8 cellular contexts compared by ENCODE assay signal in genomic region chr10:61867817-61868216, GRCh38. TPM values are rescaled to one million over a fixed set of nuclear protein-coding genes. Genes with fewer than 3 reads are reported as not detected.
DNase-seq lines count a peak whose midpoint lies in the region; TF ChIP-seq lines count a peak whose summit lies in the region.
"Not testable (repeated sequence)": the region's sequence is repeated elsewhere in the genome, so short reads cannot be mapped to it uniquely, and the experiment has no call there.

No MANE protein-coding gene starts in this region.

- DNase-seq in activated CD4-positive, alpha-beta T cell treated with anti-CD3 and anti-CD28 coated beads, Interleukin-2, amount 50 U/mL, for 1 hour: peak; percentile 54
- DNase-seq in activated T-helper 2 cell treated with anti-CD3 and anti-CD28 coated beads, Interferon-gamma antibody, Interleukin-2, Interleukin-4, amounts not matched to agents 10 μg/mL and 5 μg/mL and 100 μg/mL, durations not matched to agents 14 hours and 24 hours and 36 hours (ENCODE audit: low spot score): peak; percentile 49
- DNase-seq in choroid plexus epithelial cell (ENCODE audit: low read depth); retinal pigment epithelial cell (ENCODE audit: low read depth): not testable (repeated sequence)
- peak; percentile 56 to 63 (median 56) for DNase-seq in immature natural killer cell
- peak; percentile 10 to 41 for DNase-seq in stimulated activated CD8-positive, alpha-beta memory T cell treated with anti-CD3 and anti-CD28 coated beads, Interleukin-15, amount 100 ng/mL, for 4 hours (ENCODE audit: low read depth in 2 of 2)
- peak; percentile 31 to 65 for DNase-seq in uterus

- H3K27ac ChIP-seq in uterus: peak overlapping the region; percentile 56 to 59

- H3K4me3 Mint-ChIP-seq in IgD-negative memory B cell (peak overlapping the region; percentile 51 to 87 (median 80)), immature natural killer cell (peak overlapping the region; percentile 74 to 84 (median 78))
- H3K4me3 Mint-ChIP-seq in activated T-helper 2 cell treated with anti-CD3 and anti-CD28 coated beads, Interferon-gamma antibody, Interleukin-2, Interleukin-4, amounts not matched to agents 10 μg/mL and 5 μg/mL and 100 μg/mL, durations not matched to agents 14 hours and 24 hours and 36 hours (ENCODE audit: low read depth): peak overlapping the region; percentile 26

- H3K36me3 Mint-ChIP-seq in IgD-negative memory B cell; activated T-helper 2 cell treated with anti-CD3 and anti-CD28 coated beads, Interferon-gamma antibody, Interleukin-2, Interleukin-4, amounts not matched to agents 10 μg/mL and 5 μg/mL and 100 μg/mL, durations not matched to agents 14 hours and 24 hours and 36 hours (ENCODE audit: low read depth); immature natural killer cell: not testable (repeated sequence)

- TF ChIP-seq CTCF in choroid plexus epithelial cell (conservative IDR thresholded peaks at IDR 0.05; ENCODE audit: low read depth, low read length): peak; percentile 15
- TF ChIP-seq CTCF in retinal pigment epithelial cell (conservative IDR thresholded peaks at IDR 0.05; ENCODE audit: low read depth, low read length): peak; percentile 35
- TF ChIP-seq CTCF in uterus (IDR thresholded peaks at IDR 0.05): peak in 1 of 4 experiments; percentile 23

- peak overlapping the region; percentile 17 for H3K4me3 ChIP-seq in choroid plexus epithelial cell (ENCODE audit: low read depth, low read length)
- H3K4me3 ChIP-seq in retinal pigment epithelial cell (ENCODE audit: low read length): not testable (repeated sequence)
- peak overlapping the region; percentile 36 to 40 for H3K4me3 ChIP-seq in uterus

- H3K27me3 ChIP-seq in uterus: not testable (repeated sequence)

- not testable (repeated sequence) for TF ChIP-seq POLR2A in uterus (IDR thresholded peaks at IDR 0.05)

- not testable (repeated sequence) for H3K36me3 ChIP-seq in uterus

- not testable (repeated sequence) for H3K27me3 Mint-ChIP-seq in IgD-negative memory B cell; activated T-helper 2 cell treated with anti-CD3 and anti-CD28 coated beads, Interferon-gamma antibody, Interleukin-2, Interleukin-4, amounts not matched to agents 10 μg/mL and 5 μg/mL and 100 μg/mL, durations not matched to agents 14 hours and 24 hours and 36 hours (ENCODE audit: low read depth); immature natural killer cell (ENCODE audit: low read depth in 3 of 3)

- intact Hi-C loops in activated T-helper 2 cell treated with anti-CD3 and anti-CD28 coated beads, Interferon-gamma antibody, Interleukin-2, Interleukin-4, amounts not matched to agents 10 μg/mL and 5 μg/mL and 100 μg/mL, durations not matched to agents 14 hours and 24 hours and 36 hours (cut with micrococcal nuclease); uterus (cut with DNase I; ENCODE audit: low total_unique reads): not testable (repeated sequence)

- not testable (repeated sequence) for H3K4me1 Mint-ChIP-seq in IgD-negative memory B cell; activated T-helper 2 cell treated with anti-CD3 and anti-CD28 coated beads, Interferon-gamma antibody, Interleukin-2, Interleukin-4, amounts not matched to agents 10 μg/mL and 5 μg/mL and 100 μg/mL, durations not matched to agents 14 hours and 24 hours and 36 hours (ENCODE audit: low read depth); immature natural killer cell

- not testable (repeated sequence) for H3K9me3 Mint-ChIP-seq in IgD-negative memory B cell; activated T-helper 2 cell treated with anti-CD3 and anti-CD28 coated beads, Interferon-gamma antibody, Interleukin-2, Interleukin-4, amounts not matched to agents 10 μg/mL and 5 μg/mL and 100 μg/mL, durations not matched to agents 14 hours and 24 hours and 36 hours; immature natural killer cell

- H3K9me3 ChIP-seq in uterus: not testable (repeated sequence)

- H3K27ac Mint-ChIP-seq in IgD-negative memory B cell (peak overlapping the region in 2 of 3 donors; percentile 2 to 46), immature natural killer cell (peak overlapping the region in 4 of 6 donors; percentile 20 to 59 (median 45))
- not testable (repeated sequence) for H3K27ac Mint-ChIP-seq in activated T-helper 2 cell treated with anti-CD3 and anti-CD28 coated beads, Interferon-gamma antibody, Interleukin-2, Interleukin-4, amounts not matched to agents 10 μg/mL and 5 μg/mL and 100 μg/mL, durations not matched to agents 14 hours and 24 hours and 36 hours

- H3K4me1 ChIP-seq in uterus: not testable (repeated sequence)

RNA-seq across cellular contexts. Expression of gene ARID5B, which starts 33.7 kb away (rescaled TPM):
- polyA plus RNA-seq in IgD-negative memory B cell (154 TPM), immature natural killer cell (10 to 100 TPM; 12.2 to 35.3 (median 22.1) TPM)
- total RNA-seq in activated T-helper 2 cell treated with anti-CD3 and anti-CD28 coated beads, Interferon-gamma antibody, Interleukin-2, Interleukin-4, amounts not matched to agents 10 μg/mL and 5 μg/mL and 100 μg/mL, durations not matched to agents 14 hours and 24 hours and 36 hours: 34.9 and 35.7 TPM in 2 replicates
- 10 to 100 TPM; 38.7 to 64.1 (median 56.6) TPM for total RNA-seq in uterus

Comparison
In these comparisons a context has a peak if more than half of its experiments do, and no peak if none do; other contexts are left out.
1. H3K4me3 Mint-ChIP-seq: peak in every context shown above with its lines; median percentile 80 in IgD-negative memory B cell; 78 in immature natural killer cell; 26 in activated T-helper 2 cell treated with anti-CD3 and anti-CD28 coated beads, Interferon-gamma antibody, Interleukin-2, Interleukin-4, amounts not matched to agents 10 μg/mL and 5 μg/mL and 100 μg/mL, durations not matched to agents 14 hours and 24 hours and 36 hours.